1 cellular context compared by ENCODE assay signal in genomic region chr7:45893374-45893995, GRCh38.
TF ChIP-seq lines count a peak whose summit lies in the region.

No MANE protein-coding gene starts in this region.

TF ChIP-seq in HepG2, 621 proteins besides CTCF, POLR2A, EP300 and RAD21 (continued from another document and continues in another):
- TF ChIP-seq POGK (CRISPR knock-in tag; conservative IDR thresholded peaks at IDR 0.05) (peak; percentile 15; the same call in 1 of the 2 replicates), HOMEZ (CRISPR knock-in tag; IDR thresholded peaks at IDR 0.05; ENCODE audit: low read depth) (peak; percentile 12; the same call in 1 of the 2 replicates), ZNF382 (CRISPR knock-in tag; IDR thresholded peaks at IDR 0.05; ENCODE audit: borderline replicate concordance) (no peak), CEBPZ (IDR thresholded peaks at IDR 0.05; ENCODE audit: low read length) (0 out of 2 replicates have a peak, but pooled peaks have one; percentile 6), HHEX (CRISPR knock-in tag; IDR thresholded peaks at IDR 0.05) (no peak), NR2F6 (IDR thresholded peaks at IDR 0.05) (peak; percentile 44; the same call in 1 of the 2 replicates), NR2F6 (CRISPR knock-in tag; IDR thresholded peaks at IDR 0.05) (peak; percentile 16; the same call in 1 of the 2 replicates), CEBPB (IDR thresholded peaks at IDR 0.05; ENCODE audit: borderline replicate concordance, low read depth, low read length) (peak; percentile 44), ZFYVE20 (CRISPR knock-in tag; IDR thresholded peaks at IDR 0.05; ENCODE audit: borderline replicate concordance, low read depth) (0 out of 2 replicates have a peak, but pooled peaks have one; percentile 25), NRL (CRISPR knock-in tag; IDR thresholded peaks at IDR 0.05; ENCODE audit: borderline replicate concordance) (0 out of 2 replicates have a peak, but pooled peaks have one; percentile 6), HNRNPLL (IDR thresholded peaks at IDR 0.05; ENCODE audit: low read depth, low read length, poor library complexity, severe bottlenecking) (no peak), KLF6 (CRISPR knock-in tag; IDR thresholded peaks at IDR 0.05) (no peak), NCOA2 (CRISPR knock-in tag; IDR thresholded peaks at IDR 0.05) (peak; percentile 38; the same call in 1 of the 2 replicates), MIXL1 (CRISPR knock-in tag; IDR thresholded peaks at IDR 0.05) (peak; percentile 30), SMAD9 (CRISPR knock-in tag; IDR thresholded peaks at IDR 0.05) (no peak), ZNF142 (CRISPR knock-in tag; IDR thresholded peaks at IDR 0.05) (no peak), FOSL2 (CRISPR knock-in tag; IDR thresholded peaks at IDR 0.05) (peak; percentile 52), ZFP90 (CRISPR knock-in tag; IDR thresholded peaks at IDR 0.05; ENCODE audit: borderline replicate concordance) (0 out of 2 replicates have a peak, but pooled peaks have one; percentile 56), E2F1 (CRISPR knock-in tag; IDR thresholded peaks at IDR 0.05) (0 out of 2 replicates have a peak, but pooled peaks have one; percentile 22), ZNF670 (CRISPR knock-in tag; IDR thresholded peaks at IDR 0.05; ENCODE audit: borderline replicate concordance) (no peak; the same call in 1 of the 2 replicates), BRF2 (CRISPR knock-in tag; IDR thresholded peaks at IDR 0.05) (no peak), RAD51 (IDR thresholded peaks at IDR 0.05; ENCODE audit: borderline replicate concordance) (no peak), ATF4 (CRISPR knock-in tag; IDR thresholded peaks at IDR 0.05) (peak in 1 of 2 experiments; percentile 14; a peak in 1 of 4 replicates), ZNF138 (CRISPR knock-in tag; IDR thresholded peaks at IDR 0.05; ENCODE audit: low read depth) (no peak), ATRX (CRISPR knock-in tag; IDR thresholded peaks at IDR 0.05; ENCODE audit: borderline replicate concordance) (no peak), AFF4 (CRISPR knock-in tag; IDR thresholded peaks at IDR 0.05) (peak; percentile 83; the same call in 1 of the 2 replicates), HDAC2 (CRISPR knock-in tag; IDR thresholded peaks at IDR 0.05) (0 out of 2 replicates have a peak, but pooled peaks have one; percentile 12), ZNF18 (CRISPR knock-in tag; IDR thresholded peaks at IDR 0.05; ENCODE audit: insufficient replicate concordance) (peak; percentile 50), THAP7 (CRISPR knock-in tag; IDR thresholded peaks at IDR 0.05) (peak; percentile 52; the same call in 1 of the 2 replicates), ZSCAN12 (CRISPR knock-in tag; IDR thresholded peaks at IDR 0.05) (peak; percentile 44; the same call in 1 of the 2 replicates), CREB1 (IDR thresholded peaks at IDR 0.05) (no peak), CREB1 (CRISPR knock-in tag; IDR thresholded peaks at IDR 0.05) (no peak), YEATS2 (CRISPR knock-in tag; IDR thresholded peaks at IDR 0.05; ENCODE audit: borderline replicate concordance) (peak; percentile 20; the same call in 1 of the 2 replicates)
